9 cellular contexts compared by ENCODE assay signal in the genomic region with DNA sequence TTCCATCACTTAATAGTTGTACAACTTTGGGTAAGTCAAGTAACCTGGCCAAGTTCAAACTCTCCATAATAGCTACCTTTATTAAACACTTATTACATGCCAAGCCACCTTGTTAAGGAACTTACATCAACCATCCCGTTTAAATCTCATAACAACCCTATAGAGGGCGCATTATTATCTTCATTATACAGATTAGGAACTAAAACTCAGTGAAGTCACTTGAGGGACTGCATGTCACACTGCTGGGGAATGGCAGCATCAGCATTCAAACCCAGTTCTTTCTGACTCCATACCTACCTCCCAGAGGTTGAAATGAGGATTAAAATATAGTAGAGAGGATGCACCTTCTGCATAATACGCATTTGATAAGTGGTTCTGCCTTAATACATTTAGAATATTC. TPM values are rescaled to one million over a fixed set of nuclear protein-coding genes. Genes with fewer than 3 reads are reported as not detected.
DNase-seq lines count a peak whose midpoint lies in the region; FAIRE-seq and TF ChIP-seq lines count a peak whose summit lies in the region.
"Had no signal": no experiment of that assay in that cellular context is flagged by ENCODE, and none has a peak within 500 bp of the region (broad histone marks: within the 10 kb centered on the region; RNA-seq: fewer than 3 reads in every experiment).

No MANE protein-coding gene starts in this region.

- no peak overlapping the region for H3K27ac Mint-ChIP-seq in nephron

- H3K36me3 Mint-ChIP-seq in nephron (ENCODE audit: low read depth), result no peaks in the 10 kb centered on the region

- no peaks in the 10 kb centered on the region for H3K27me3 ChIP-seq in bronchial epithelial cell (ENCODE audit: control insufficient read depth, insufficient read depth, low read length)

- no peak overlapping the region for H3K4me3 Mint-ChIP-seq in nephron

- FAIRE-seq in bronchial epithelial cell (lab: Jason Lieb, UNC) (no peak), H54 (lab: Jason Lieb, UNC) (no peak)
- FAIRE-seq: endometrium had no signal

- TF ChIP-seq POLR2A in H54 (IDR thresholded peaks at IDR 0.05; ENCODE audit: low read depth, low read length), result no peak

- H3K4me1 Mint-ChIP-seq in nephron, result peaks cover 14% of the 10 kb centered on the region

- H3K9me3 Mint-ChIP-seq in nephron, result no peaks in the 10 kb centered on the region

- H3K27me3 Mint-ChIP-seq in nephron (ENCODE audit: low read depth), result peaks cover 24% of the 10 kb centered on the region

- in situ Hi-C loops in G401 (cut with HindIII; ENCODE audit: low sequenced_read_pairs), result no loop called here

- H3K36me3 ChIP-seq in bronchial epithelial cell (ENCODE audit: control insufficient read depth, insufficient read depth, low read length), result no peaks in the 10 kb centered on the region

- no peak overlapping the region for H3K27ac ChIP-seq in substantia nigra (ENCODE audit: low read depth, low read length, poor library complexity, severe bottlenecking)

- no peak overlapping the region for H3K4me3 ChIP-seq in bronchial epithelial cell (ENCODE audit: low read depth, low read length)

- TF ChIP-seq CTCF in bronchial epithelial cell (IDR thresholded peaks at IDR 0.05; ENCODE audit: insufficient read depth, low read length, severe bottlenecking) (peak; percentile 17), nephron (IDR thresholded peaks at IDR 0.05; ENCODE audit: unreplicated experiment in 3 of 3) (peak; percentile 28 to 47 (median 33))

- peak; percentile 36 for DNase-seq in G401 (ENCODE audit: low spot score)
- peak; percentile 4 for DNase-seq in NCI-H1092 (lab: John Stamatoyannopoulos, UW)
- peak; percentile 52 for DNase-seq in bronchial epithelial cell (ENCODE audit: low read depth)
- DNase-seq in GOT3 (lab: John Stamatoyannopoulos, UW), result no peak
- no peak for DNase-seq in substantia nigra (lab: John Stamatoyannopoulos, UW)
- DNase-seq in D341Med (ENCODE audit: low spot score), result no peak
- no peak for DNase-seq in H54 (ENCODE audit: insufficient read length, low spot score)

RNA-seq across cellular contexts. Expression of gene PLA2G2C, which starts 47.1 kb away (rescaled TPM):
- not detected in 2 replicates for total RNA-seq in G401 (2014; rRNA removed; shearing (Covaris generic))
- total RNA-seq in bronchial epithelial cell, result not detected in 2 replicates

RNA-seq across cellular contexts. Expression of gene UBXN10, which starts 47.5 kb away (rescaled TPM):
- total RNA-seq in G401 (2014; rRNA removed; shearing (Covaris generic)), result 0.98 and 3.5 TPM in 2 replicates
- under 0.01 and 0.13 TPM in 2 replicates for total RNA-seq in bronchial epithelial cell

RNA-seq across cellular contexts. Expression of gene VWA5B1, which starts 57.3 kb away (rescaled TPM):
- total RNA-seq in G401 (2014; rRNA removed; shearing (Covaris generic)), result not detected in 2 replicates
- not detected in 2 replicates for total RNA-seq in bronchial epithelial cell

Comparison
In these comparisons a context has a peak if more than half of its experiments do, and no peak if none do; other contexts are left out.
1. DNase-seq: peak in G401 (single experiment), NCI-H1092 (single experiment) and bronchial epithelial cell (single experiment); none in GOT3 (single experiment), substantia nigra (0 of 49), D341Med (single experiment) and H54 (single experiment).